Comparison of ENCODE assay signal across 8 cellular contexts in the genomic region with DNA sequence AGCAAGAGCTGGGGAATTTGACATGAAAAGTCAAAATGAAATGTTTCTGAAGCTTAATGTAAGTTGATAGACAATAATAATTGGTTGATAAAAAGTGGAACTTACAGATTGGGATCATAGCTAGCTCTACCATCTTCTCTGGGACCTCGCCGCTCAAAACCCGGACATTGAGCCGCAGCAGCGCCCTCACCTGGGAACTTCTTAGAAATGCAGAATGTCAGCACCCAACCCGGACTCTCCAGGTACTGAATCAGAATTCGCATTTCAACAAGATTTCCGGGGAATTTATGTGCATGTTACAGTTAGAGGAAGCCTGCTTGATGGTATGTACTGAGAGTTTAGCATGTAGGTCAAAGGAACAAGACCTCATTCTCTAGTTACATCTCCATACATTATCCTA. TPM values are rescaled to one million over a fixed set of nuclear protein-coding genes. Genes with fewer than 3 reads are reported as not detected.
DNase-seq lines count a peak whose midpoint lies in the region; ATAC-seq, FAIRE-seq and TF ChIP-seq lines count a peak whose summit lies in the region.

No MANE protein-coding gene starts in this region.

- no peaks in the 10 kb centered on the region for H3K9me3 ChIP-seq in keratinocyte (ENCODE audit: control insufficient read depth, low read depth, low read length)

- no peaks in the 10 kb centered on the region for H3K36me3 ChIP-seq in keratinocyte (ENCODE audit: control insufficient read depth in 2 of 2, extremely low read depth in 1 of 2, insufficient read depth in 2 of 2, low read length in 2 of 2)

- no peaks in the 10 kb centered on the region for H4K20me1 ChIP-seq in keratinocyte (ENCODE audit: control insufficient read depth, extremely low read depth, insufficient read depth, low read length)

- ATAC-seq in GM18868 (IDR thresholded peaks at IDR 0.05; ENCODE audit: unreplicated experiment) = no peak

- peak; percentile 91 for TF ChIP-seq RAD21 in Ishikawa (IDR thresholded peaks at IDR 0.05; ENCODE audit: low read depth)

- H3K79me2 ChIP-seq in keratinocyte (ENCODE audit: control insufficient read depth, insufficient read depth, low read length) = no peaks in the 10 kb centered on the region

- H3K4me2 ChIP-seq in keratinocyte (ENCODE audit: control insufficient read depth, extremely low read depth, insufficient read depth, low read depth, low read length) = no peak overlapping the region

- no peak for FAIRE-seq in keratinocyte (lab: Jason Lieb, UNC)

- TF ChIP-seq CTCF in GM12872 (IDR thresholded peaks at IDR 0.05; ENCODE audit: insufficient read depth, low read depth, low read length) (peak; percentile 71), keratinocyte (optimal IDR thresholded peaks at IDR 0.05 in 1 of 3, IDR thresholded peaks at IDR 0.05 in 1 of 3, conservative IDR thresholded peaks at IDR 0.05 in 1 of 3; ENCODE audit: extremely low read depth in 1 of 3, insufficient read depth in 2 of 3, low read length in 3 of 3) (peak; percentile 65 to 73 (median 72))

- peaks cover 17% of the 10 kb centered on the region for H3K4me1 ChIP-seq in keratinocyte (ENCODE audit: control insufficient read depth, extremely low read depth, insufficient read depth, low read length)

- no peak overlapping the region for H3K9ac ChIP-seq in keratinocyte (ENCODE audit: control insufficient read depth, extremely low read depth, insufficient read depth, low read length)

- no peak for TF ChIP-seq EP300 in Ishikawa (IDR thresholded peaks at IDR 0.05; ENCODE audit: borderline replicate concordance)

- no peaks in the 10 kb centered on the region for H3K9me1 ChIP-seq in keratinocyte (ENCODE audit: control insufficient read depth, extremely low read depth, insufficient read depth, low read length)

- no peaks in the 10 kb centered on the region for H3K27me3 ChIP-seq in keratinocyte (ENCODE audit: control insufficient read depth, extremely low read depth, insufficient read depth, low read length)

- no peak overlapping the region for H3K4me3 ChIP-seq in keratinocyte (ENCODE audit: control insufficient read depth in 2 of 3, extremely low read depth in 1 of 3, insufficient read depth in 2 of 3, low read depth in 1 of 3, low read length in 3 of 3)

- H2AFZ ChIP-seq in keratinocyte (ENCODE audit: control insufficient read depth, low read length) = no peak overlapping the region

- peak; percentile 70 for DNase-seq in activated CD8-positive, alpha-beta memory T cell treated with anti-CD3 and anti-CD28 coated beads, Interleukin-2, amount 50 U/mL, for 48 hours
- DNase-seq in keratinocyte (ENCODE audit: low read depth, low spot score) (no peak), DMS114 treated with DMSO at 0.1 percent for 48 hours (lab: John Stamatoyannopoulos, UW; ENCODE audit: unreplicated experiment) (no peak), activated gamma-delta T cell treated with Interleukin-2 at 50 U/mL for 16 hours (no peak), GDM1 (lab: John Stamatoyannopoulos, UW) (no peak)

- no peak overlapping the region for H3K27ac ChIP-seq in keratinocyte (ENCODE audit: control insufficient read depth, insufficient read depth, low read length)

- dilution Hi-C loops in keratinocyte (cut with MboI; ENCODE audit: extremely low pct_ligation_motif_present, low sequenced_read_pairs) = loop anchor here (10.0 kb wide), 1 partner anchor 140 kb away; no protein-coding TSS in a partner anchor

TF ChIP-seq in Ishikawa, 13 proteins besides CTCF, POLR2A, EP300 and RAD21:
- no peak for TF ChIP-seq YY1 (IDR thresholded peaks at IDR 0.05; ENCODE audit: low read depth)
- TF ChIP-seq, protein P1, sequence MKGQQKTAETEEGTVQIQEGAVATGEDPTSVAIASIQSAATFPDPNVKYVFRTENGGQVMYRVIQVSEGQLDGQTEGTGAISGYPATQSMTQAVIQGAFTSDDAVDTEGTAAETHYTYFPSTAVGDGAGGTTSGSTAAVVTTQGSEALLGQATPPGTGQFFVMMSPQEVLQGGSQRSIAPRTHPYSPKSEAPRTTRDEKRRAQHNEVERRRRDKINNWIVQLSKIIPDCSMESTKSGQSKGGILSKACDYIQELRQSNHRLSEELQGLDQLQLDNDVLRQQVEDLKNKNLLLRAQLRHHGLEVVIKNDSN (IDR thresholded peaks at IDR 0.05) = no peak
- no peak for TF ChIP-seq EGR1 (IDR thresholded peaks at IDR 0.05)
- no peak for TF ChIP-seq ZBTB7A (IDR thresholded peaks at IDR 0.05; ENCODE audit: low read depth)
- no peak for TF ChIP-seq TAF1 (IDR thresholded peaks at IDR 0.05; ENCODE audit: low read depth)
- TF ChIP-seq, protein P2, sequence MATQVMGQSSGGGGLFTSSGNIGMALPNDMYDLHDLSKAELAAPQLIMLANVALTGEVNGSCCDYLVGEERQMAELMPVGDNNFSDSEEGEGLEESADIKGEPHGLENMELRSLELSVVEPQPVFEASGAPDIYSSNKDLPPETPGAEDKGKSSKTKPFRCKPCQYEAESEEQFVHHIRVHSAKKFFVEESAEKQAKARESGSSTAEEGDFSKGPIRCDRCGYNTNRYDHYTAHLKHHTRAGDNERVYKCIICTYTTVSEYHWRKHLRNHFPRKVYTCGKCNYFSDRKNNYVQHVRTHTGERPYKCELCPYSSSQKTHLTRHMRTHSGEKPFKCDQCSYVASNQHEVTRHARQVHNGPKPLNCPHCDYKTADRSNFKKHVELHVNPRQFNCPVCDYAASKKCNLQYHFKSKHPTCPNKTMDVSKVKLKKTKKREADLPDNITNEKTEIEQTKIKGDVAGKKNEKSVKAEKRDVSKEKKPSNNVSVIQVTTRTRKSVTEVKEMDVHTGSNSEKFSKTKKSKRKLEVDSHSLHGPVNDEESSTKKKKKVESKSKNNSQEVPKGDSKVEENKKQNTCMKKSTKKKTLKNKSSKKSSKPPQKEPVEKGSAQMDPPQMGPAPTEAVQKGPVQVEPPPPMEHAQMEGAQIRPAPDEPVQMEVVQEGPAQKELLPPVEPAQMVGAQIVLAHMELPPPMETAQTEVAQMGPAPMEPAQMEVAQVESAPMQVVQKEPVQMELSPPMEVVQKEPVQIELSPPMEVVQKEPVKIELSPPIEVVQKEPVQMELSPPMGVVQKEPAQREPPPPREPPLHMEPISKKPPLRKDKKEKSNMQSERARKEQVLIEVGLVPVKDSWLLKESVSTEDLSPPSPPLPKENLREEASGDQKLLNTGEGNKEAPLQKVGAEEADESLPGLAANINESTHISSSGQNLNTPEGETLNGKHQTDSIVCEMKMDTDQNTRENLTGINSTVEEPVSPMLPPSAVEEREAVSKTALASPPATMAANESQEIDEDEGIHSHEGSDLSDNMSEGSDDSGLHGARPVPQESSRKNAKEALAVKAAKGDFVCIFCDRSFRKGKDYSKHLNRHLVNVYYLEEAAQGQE (IDR thresholded peaks at IDR 0.05; ENCODE audit: low read depth) = no peak
- TF ChIP-seq TCF12 (IDR thresholded peaks at IDR 0.05; ENCODE audit: low read depth) = no peak
- no peak for TF ChIP-seq FOXM1 (IDR thresholded peaks at IDR 0.05; ENCODE audit: borderline replicate concordance, low read depth)
- TF ChIP-seq CREB1 (IDR thresholded peaks at IDR 0.05; ENCODE audit: low read depth) = no peak

RNA-seq across cellular contexts. Expression of a gene that starts 36.7 kb away (rescaled TPM):
- 47.6 to 91.7 TPM (median 55.2 TPM) in 3 replicates for polyA plus RNA-seq in keratinocyte
- 51.1 TPM for polyA plus RNA-seq in keratinocyte (2011; ENCODE audit: low read depth)
- polyA plus RNA-seq in keratinocyte (2011; cell fraction: cytosol; rRNA removed) = 61.3 and 74.1 TPM in 2 replicates
- polyA plus RNA-seq in keratinocyte (2011; cell fraction: nucleus; rRNA removed) = 69.3 and 88.6 TPM in 2 replicates
- 25.7 and 67.7 TPM in 2 replicates for polyA plus RNA-seq in keratinocyte (2012; ENCODE audit: low replicate concordance)
- polyA minus RNA-seq in keratinocyte = 76.9 to 204 TPM (median 159 TPM) in 3 replicates
- 61.8 TPM for polyA minus RNA-seq in keratinocyte (2011; cell fraction: cytosol; rRNA and poly(A)+ RNA removed)
- polyA minus RNA-seq in keratinocyte (2011; cell fraction: nucleus; rRNA and poly(A)+ RNA removed) = 73.0 and 119 TPM in 2 replicates
